ENCODE assay signal across 1 cellular context in genomic region chr7:412731-413356, GRCh38.
TF ChIP-seq lines count a peak whose summit lies in the region.

No MANE protein-coding gene starts in this region.

TF ChIP-seq in WTC11, 78 proteins besides CTCF, POLR2A, EP300 and RAD21 (continued from another document):
- no peak for TF ChIP-seq ATF2 (CRISPR knock-in tag; IDR thresholded peaks at IDR 0.05; ENCODE audit: borderline replicate concordance, low read depth)
- no peak for TF ChIP-seq ZNF425 (CRISPR knock-in tag; conservative IDR thresholded peaks at IDR 0.05)
- TF ChIP-seq, protein P1, sequence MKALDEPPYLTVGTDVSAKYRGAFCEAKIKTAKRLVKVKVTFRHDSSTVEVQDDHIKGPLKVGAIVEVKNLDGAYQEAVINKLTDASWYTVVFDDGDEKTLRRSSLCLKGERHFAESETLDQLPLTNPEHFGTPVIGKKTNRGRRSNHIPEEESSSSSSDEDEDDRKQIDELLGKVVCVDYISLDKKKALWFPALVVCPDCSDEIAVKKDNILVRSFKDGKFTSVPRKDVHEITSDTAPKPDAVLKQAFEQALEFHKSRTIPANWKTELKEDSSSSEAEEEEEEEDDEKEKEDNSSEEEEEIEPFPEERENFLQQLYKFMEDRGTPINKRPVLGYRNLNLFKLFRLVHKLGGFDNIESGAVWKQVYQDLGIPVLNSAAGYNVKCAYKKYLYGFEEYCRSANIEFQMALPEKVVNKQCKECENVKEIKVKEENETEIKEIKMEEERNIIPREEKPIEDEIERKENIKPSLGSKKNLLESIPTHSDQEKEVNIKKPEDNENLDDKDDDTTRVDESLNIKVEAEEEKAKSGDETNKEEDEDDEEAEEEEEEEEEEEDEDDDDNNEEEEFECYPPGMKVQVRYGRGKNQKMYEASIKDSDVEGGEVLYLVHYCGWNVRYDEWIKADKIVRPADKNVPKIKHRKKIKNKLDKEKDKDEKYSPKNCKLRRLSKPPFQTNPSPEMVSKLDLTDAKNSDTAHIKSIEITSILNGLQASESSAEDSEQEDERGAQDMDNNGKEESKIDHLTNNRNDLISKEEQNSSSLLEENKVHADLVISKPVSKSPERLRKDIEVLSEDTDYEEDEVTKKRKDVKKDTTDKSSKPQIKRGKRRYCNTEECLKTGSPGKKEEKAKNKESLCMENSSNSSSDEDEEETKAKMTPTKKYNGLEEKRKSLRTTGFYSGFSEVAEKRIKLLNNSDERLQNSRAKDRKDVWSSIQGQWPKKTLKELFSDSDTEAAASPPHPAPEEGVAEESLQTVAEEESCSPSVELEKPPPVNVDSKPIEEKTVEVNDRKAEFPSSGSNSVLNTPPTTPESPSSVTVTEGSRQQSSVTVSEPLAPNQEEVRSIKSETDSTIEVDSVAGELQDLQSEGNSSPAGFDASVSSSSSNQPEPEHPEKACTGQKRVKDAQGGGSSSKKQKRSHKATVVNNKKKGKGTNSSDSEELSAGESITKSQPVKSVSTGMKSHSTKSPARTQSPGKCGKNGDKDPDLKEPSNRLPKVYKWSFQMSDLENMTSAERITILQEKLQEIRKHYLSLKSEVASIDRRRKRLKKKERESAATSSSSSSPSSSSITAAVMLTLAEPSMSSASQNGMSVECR (CRISPR knock-in tag; IDR thresholded peaks at IDR 0.05; ENCODE audit: borderline replicate concordance): no peak
- TF ChIP-seq, protein P2, sequence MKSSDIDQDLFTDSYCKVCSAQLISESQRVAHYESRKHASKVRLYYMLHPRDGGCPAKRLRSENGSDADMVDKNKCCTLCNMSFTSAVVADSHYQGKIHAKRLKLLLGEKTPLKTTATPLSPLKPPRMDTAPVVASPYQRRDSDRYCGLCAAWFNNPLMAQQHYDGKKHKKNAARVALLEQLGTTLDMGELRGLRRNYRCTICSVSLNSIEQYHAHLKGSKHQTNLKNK (CRISPR knock-in tag; IDR thresholded peaks at IDR 0.05): no peak
- TF ChIP-seq TEAD1 (CRISPR knock-in tag; IDR thresholded peaks at IDR 0.05): no peak
- no peak for TF ChIP-seq FOXK1 (CRISPR knock-in tag; IDR thresholded peaks at IDR 0.05)
